8 cellular contexts compared by ENCODE assay signal in genomic region chr4:4289930-4290850, GRCh38. TPM values are rescaled to one million over a fixed set of nuclear protein-coding genes. Genes with fewer than 3 reads are reported as not detected.
DNase-seq lines count a peak whose midpoint lies in the region; ATAC-seq and TF ChIP-seq lines count a peak whose summit lies in the region.

LYAR (minus strand) TSS chr4:4290154; CDS start chr4:4283742, 6,412 bp downstream.
A gene with protein sequence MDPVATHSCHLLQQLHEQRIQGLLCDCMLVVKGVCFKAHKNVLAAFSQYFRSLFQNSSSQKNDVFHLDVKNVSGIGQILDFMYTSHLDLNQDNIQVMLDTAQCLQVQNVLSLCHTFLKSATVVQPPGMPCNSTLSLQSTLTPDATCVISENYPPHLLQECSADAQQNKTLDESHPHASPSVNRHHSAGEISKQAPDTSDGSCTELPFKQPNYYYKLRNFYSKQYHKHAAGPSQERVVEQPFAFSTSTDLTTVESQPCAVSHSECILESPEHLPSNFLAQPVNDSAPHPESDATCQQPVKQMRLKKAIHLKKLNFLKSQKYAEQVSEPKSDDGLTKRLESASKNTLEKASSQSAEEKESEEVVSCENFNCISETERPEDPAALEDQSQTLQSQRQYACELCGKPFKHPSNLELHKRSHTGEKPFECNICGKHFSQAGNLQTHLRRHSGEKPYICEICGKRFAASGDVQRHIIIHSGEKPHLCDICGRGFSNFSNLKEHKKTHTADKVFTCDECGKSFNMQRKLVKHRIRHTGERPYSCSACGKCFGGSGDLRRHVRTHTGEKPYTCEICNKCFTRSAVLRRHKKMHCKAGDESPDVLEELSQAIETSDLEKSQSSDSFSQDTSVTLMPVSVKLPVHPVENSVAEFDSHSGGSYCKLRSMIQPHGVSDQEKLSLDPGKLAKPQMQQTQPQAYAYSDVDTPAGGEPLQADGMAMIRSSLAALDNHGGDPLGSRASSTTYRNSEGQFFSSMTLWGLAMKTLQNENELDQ (plus strand): TSS chr4:4290251. CDS start chr4:4299946, 9,695 bp downstream.

- no TSS peak for BruUV-seq in Caco-2 (replicated peaks; lab: Mats Ljungman, UMichigan)

- H3K27ac Mint-ChIP-seq in Caco-2 (ENCODE audit: unreplicated experiment) (peak within 1 kb of the TSS; percentile 90), endodermal cell (peak within 1 kb of the TSS; percentile 94)

- peaks cover 1% of the 10 kb centered on the region; the same call in 1 of the 2 replicates for H3K36me3 ChIP-seq in Caco-2 (ENCODE audit: control insufficient read depth, insufficient read depth, low read length)
- peaks cover 11% of the 10 kb centered on the region for H3K36me3 ChIP-seq in endodermal cell (ENCODE audit: control insufficient read depth, insufficient read depth, low read length)
- peaks cover 24% of the 10 kb centered on the region for H3K36me3 ChIP-seq in mesodermal cell (ENCODE audit: control insufficient read depth, insufficient read depth, low read length)

- H3K4me3 Mint-ChIP-seq in Caco-2 (ENCODE audit: unreplicated experiment) (peak within 1 kb of the TSS; percentile 97), endodermal cell (peak within 1 kb of the TSS; percentile 95)

- H3K27ac ChIP-seq in endodermal cell (ENCODE audit: low read depth, low read length): no peak within 1 kb of the TSS
- no peak within 1 kb of the TSS for H3K27ac ChIP-seq in mesodermal cell (ENCODE audit: low read depth, low read length, severe bottlenecking)

- CTCF ChIA-PET in Caco-2 (lab: Charles Lee): interaction anchor here (0.6 kb wide), 1 partner anchor 107 kb away, joined by 3 read pairs; no protein-coding TSS in a partner anchor

- DNase-seq in Caco-2: peak; percentile 93 to 96
- peak; percentile 69 for DNase-seq in HS-5 (ENCODE audit: low read depth)
- peak; percentile 86 for DNase-seq in NOMO-1 treated with DMSO at 0.1 percent for 48 hours (lab: John Stamatoyannopoulos, UW; ENCODE audit: unreplicated experiment)
- peak; percentile 89 for DNase-seq in activated CD8-positive, alpha-beta memory T cell treated with anti-CD3 and anti-CD28 coated beads, Interleukin-2, amount 50 U/mL, for 24 hours (ENCODE audit: extremely low read depth)
- DNase-seq in endodermal cell: peak; percentile 99
- peak; percentile 96 for DNase-seq in stimulated activated CD8-positive, alpha-beta memory T cell treated with anti-CD3 and anti-CD28 coated beads, Interleukin-15, amount 100 ng/mL, for 1 hour (ENCODE audit: low read depth)

- TF ChIP-seq CTCF in Caco-2 (IDR thresholded peaks at IDR 0.05; ENCODE audit: insufficient read depth in 1 of 2, low read depth in 1 of 2, low read length in 1 of 2, severe bottlenecking in 1 of 2, unreplicated experiment in 1 of 2) (no peak), endodermal cell (conservative IDR thresholded peaks at IDR 0.05) (no peak)

- H3K4me1 ChIP-seq in Caco-2 (0 out of 2 replicates have a peak, but pooled peaks cover 3% of the 10 kb centered on the region), endodermal cell (ENCODE audit: control insufficient read depth, insufficient read depth, low read length) (peaks cover 4% of the 10 kb centered on the region), mesodermal cell (ENCODE audit: control insufficient read depth, insufficient read depth, low read length, poor library complexity, severe bottlenecking) (peaks cover 8% of the 10 kb centered on the region)

- intact Hi-C loops in Caco-2 (cut with micrococcal nuclease; ENCODE audit: unreplicated experiment): no loop called here

- H3K27me3 Mint-ChIP-seq in Caco-2 (ENCODE audit: insufficient read depth, unreplicated experiment) (no peaks in the 10 kb centered on the region), endodermal cell (ENCODE audit: insufficient read depth) (no peaks in the 10 kb centered on the region)

- H3K9ac ChIP-seq in endodermal cell (ENCODE audit: extremely low read depth, low read length, poor library complexity, severe bottlenecking): peak within 1 kb of the TSS; percentile 42

- 0 to 1% methylated on average over 21 to 78 of the region's 78 CpGs for WGBS in endodermal cell (ENCODE audit: insufficient coverage in 1 of 2, insufficient read length in 1 of 2), 2 experiments
- 1% methylated on average over 52 to 78 of the region's 78 CpGs for WGBS in mesodermal cell (ENCODE audit: insufficient coverage in 2 of 2), 2 experiments

- H3K4me3 ChIP-seq in Caco-2 (ENCODE audit: low read depth, low read length): peak within 1 kb of the TSS; percentile 96
- peak within 1 kb of the TSS; percentile 88 for H3K4me3 ChIP-seq in endodermal cell (ENCODE audit: low read length)
- H3K4me3 ChIP-seq in mesodermal cell (ENCODE audit: extremely low read depth, insufficient read depth, low read length, poor library complexity, severe bottlenecking): peak within 1 kb of the TSS; percentile 89

- peaks cover 26% of the 10 kb centered on the region for H3K36me3 Mint-ChIP-seq in Caco-2 (ENCODE audit: insufficient read depth, unreplicated experiment)
- H3K36me3 Mint-ChIP-seq in endodermal cell (ENCODE audit: low read depth): peaks cover 12% of the 10 kb centered on the region

- peaks cover 10% of the 10 kb centered on the region for H3K4me1 Mint-ChIP-seq in Caco-2 (ENCODE audit: low read depth, unreplicated experiment)
- peaks cover 18% of the 10 kb centered on the region for H3K4me1 Mint-ChIP-seq in endodermal cell

- H3K9me3 ChIP-seq in Caco-2 (no peaks in the 10 kb centered on the region), endodermal cell (ENCODE audit: control insufficient read depth, low read length) (no peaks in the 10 kb centered on the region), mesodermal cell (ENCODE audit: control insufficient read depth, low read length) (no peaks in the 10 kb centered on the region)

- POLR2A ChIA-PET in Caco-2 (lab: Charles Lee): interaction anchor here (0.6 to 0.7 kb wide), 3 partner anchors 9 to 1224 kb away, joined by 3 read pairs; no protein-coding TSS in a partner anchor

- peak; percentile 80 for ATAC-seq in GM19468 (IDR thresholded peaks at IDR 0.05; ENCODE audit: extremely low read depth, unreplicated experiment)

- H3K9me3 Mint-ChIP-seq in Caco-2 (ENCODE audit: unreplicated experiment) (peaks cover 3% of the 10 kb centered on the region), endodermal cell (no peaks in the 10 kb centered on the region)

- H3K27me3 ChIP-seq in Caco-2 (replicated peaks; ENCODE audit: control insufficient read depth, insufficient read depth, low read length) (no peaks in the 10 kb centered on the region), endodermal cell (ENCODE audit: control insufficient read depth, insufficient read depth, low read length, poor library complexity, severe bottlenecking) (no peaks in the 10 kb centered on the region)

RNA-seq across cellular contexts. Expression of gene LYAR, which starts in this region (rescaled TPM):
- total RNA-seq in Caco-2 (2022): 27.3 and 29.8 TPM in 2 replicates
- 10 to 100 TPM; 23.7 to 26.3 TPM for total RNA-seq in endodermal cell
- 25.1 TPM for polyA plus RNA-seq in endodermal cell (2013, experiment 1 of 2)
- polyA plus RNA-seq in endodermal cell (2013, experiment 2 of 2): 24.6 TPM
- polyA plus RNA-seq in mesodermal cell (2013, experiment 1 of 2): 20.2 TPM
- polyA plus RNA-seq in mesodermal cell (2013, experiment 2 of 2): 23.6 TPM

RNA-seq across cellular contexts. Expression of the second gene that starts in this region (rescaled TPM):
- 3.5 and 7.2 TPM in 2 replicates for total RNA-seq in Caco-2 (2022)
- total RNA-seq in endodermal cell: 1 to 10 TPM; 5.9 to 8.0 TPM
- polyA plus RNA-seq in endodermal cell (2013, experiment 1 of 2): 5.9 TPM
- polyA plus RNA-seq in endodermal cell (2013, experiment 2 of 2): 6.0 TPM
- polyA plus RNA-seq in mesodermal cell (2013, experiment 1 of 2): 5.7 TPM
- 4.3 TPM for polyA plus RNA-seq in mesodermal cell (2013, experiment 2 of 2)
